In genomic region chr17:34981538-34982241, GRCh38 we compare ENCODE assay signal across 8 cellular contexts. TPM values are rescaled to one million over a fixed set of nuclear protein-coding genes. Genes with fewer than 3 reads are reported as not detected.
DNase-seq lines count a peak whose midpoint lies in the region; ATAC-seq and TF ChIP-seq lines count a peak whose summit lies in the region.

No MANE protein-coding gene starts in this region.

- H3K27me3 Mint-ChIP-seq in GM23338 (ENCODE audit: insufficient read depth, low read depth, poor library complexity) = peaks cover 9% of the 10 kb centered on the region

- peak overlapping the region; percentile 99 for H3K9ac ChIP-seq in smooth muscle cell (ENCODE audit: low read depth)

- peaks cover 11% of the 10 kb centered on the region; the same call in 1 of the 2 replicates for H3K4me1 ChIP-seq in GM23338 (ENCODE audit: insufficient read depth)
- no peaks in the 10 kb centered on the region for H3K4me1 ChIP-seq in right cardiac atrium (ENCODE audit: control insufficient read depth, insufficient read depth, low read length)
- peaks cover 17% of the 10 kb centered on the region for H3K4me1 ChIP-seq in smooth muscle cell (ENCODE audit: low read depth)

- no peaks in the 10 kb centered on the region for H3K9me3 ChIP-seq in right cardiac atrium (ENCODE audit: control insufficient read depth, low read length)
- no peaks in the 10 kb centered on the region for H3K9me3 ChIP-seq in smooth muscle cell (replicated peaks; ENCODE audit: low read depth)

- H3K4me2 ChIP-seq in GM23338 (peak overlapping the region; percentile 85), smooth muscle cell (peak overlapping the region; percentile 90)

- TF ChIP-seq CTCF in GM23338 (conservative IDR thresholded peaks at IDR 0.05; ENCODE audit: low read depth in 2 of 2) (no peak), VCaP (conservative IDR thresholded peaks at IDR 0.05) (no peak), smooth muscle cell (IDR thresholded peaks at IDR 0.05; ENCODE audit: borderline replicate concordance, insufficient read depth, poor library complexity, severe bottlenecking) (no peak)

- H3K4me1 Mint-ChIP-seq in GM23338 = peaks cover 22% of the 10 kb centered on the region

- peaks cover 41% of the 10 kb centered on the region for H3K36me3 Mint-ChIP-seq in GM23338 (ENCODE audit: low read depth)

- intact Hi-C loops in right cardiac atrium (cut with DNase I) = loop anchor here in 1 of 4 donors (5.0 kb wide), 1 partner anchor 106 kb away; no protein-coding TSS in a partner anchor
- intact Hi-C loops in head of caudate nucleus (cut with DNase I) = loop anchor here (1.0 to 5.0 kb wide), 3 partner anchors 12 to 106 kb away; partner anchors contain the start of genes CCT6B and ZNF830

- H2AFZ ChIP-seq in GM23338 = no peak overlapping the region
- no peak overlapping the region for H2AFZ ChIP-seq in smooth muscle cell (ENCODE audit: low read depth)

- no peak for ATAC-seq in GM23338
- no peak for ATAC-seq in right cardiac atrium
- ATAC-seq in HG03342 (IDR thresholded peaks at IDR 0.05; ENCODE audit: unreplicated experiment) = no peak

- H3K27ac ChIP-seq in GM23338 (ENCODE audit: low read depth) = peak overlapping the region; percentile 48; the same call in 1 of the 2 replicates
- H3K27ac ChIP-seq in VCaP = peak overlapping the region; percentile 98
- H3K27ac ChIP-seq in right cardiac atrium (ENCODE audit: low read length) = no peak overlapping the region
- peak overlapping the region; percentile 98 for H3K27ac ChIP-seq in smooth muscle cell (ENCODE audit: low read depth)

- H3K27me3 ChIP-seq in GM23338 (ENCODE audit: insufficient read depth) = no peaks in the 10 kb centered on the region
- H3K27me3 ChIP-seq in right cardiac atrium (ENCODE audit: control insufficient read depth, insufficient read depth) = no peaks in the 10 kb centered on the region
- no peaks in the 10 kb centered on the region for H3K27me3 ChIP-seq in smooth muscle cell (ENCODE audit: low read depth)

- peak; percentile 21 for DNase-seq in AG08396 (ENCODE audit: low spot score)
- no peak for DNase-seq in GM23338 (ENCODE audit: low spot score)
- DNase-seq in right cardiac atrium = no peak
- DNase-seq in smooth muscle cell (lab: John Stamatoyannopoulos, UW; ENCODE audit: unreplicated experiment) = no peak
- no peak for DNase-seq in stimulated activated CD4-positive, alpha-beta T cell treated with anti-CD3 and anti-CD28 coated beads, Interleukin-2, amount 100 ng/mL, for 24 hours
- no peak for DNase-seq in head of caudate nucleus

- H3K79me2 ChIP-seq in GM23338 (replicated peaks; ENCODE audit: insufficient read depth) = peaks cover 57% of the 10 kb centered on the region
- peaks cover 36% of the 10 kb centered on the region for H3K79me2 ChIP-seq in smooth muscle cell (ENCODE audit: low read depth)

- H3K9me3 Mint-ChIP-seq in GM23338 = no peaks in the 10 kb centered on the region

- H3K4me3 ChIP-seq in GM23338 (peak overlapping the region; percentile 66), right cardiac atrium (ENCODE audit: low read length) (peak overlapping the region; percentile 92), smooth muscle cell (peak overlapping the region; percentile 88)

- peak overlapping the region; percentile 98 for H3K27ac Mint-ChIP-seq in GM23338

- H3K9me2 ChIP-seq in GM23338 (ENCODE audit: insufficient read depth) = no peaks in the 10 kb centered on the region

- H4K20me1 ChIP-seq in GM23338 (replicated peaks; ENCODE audit: insufficient read depth) (peaks cover 15% of the 10 kb centered on the region; the same call in 1 of the 2 replicates), smooth muscle cell (ENCODE audit: low read depth) (no peaks in the 10 kb centered on the region)

- 11% methylated on average over 8 of the region's 8 CpGs for WGBS in right cardiac atrium
- 27% methylated on average over 8 of the region's 8 CpGs for WGBS in smooth muscle cell (ENCODE audit: low lambda C conversion rate)

- H3F3A ChIP-seq in GM23338 (replicated peaks; ENCODE audit: low read depth) (no peaks in the 10 kb centered on the region), smooth muscle cell (ENCODE audit: low read depth) (no peaks in the 10 kb centered on the region)

- peaks cover 20% of the 10 kb centered on the region for H3K36me3 ChIP-seq in GM23338 (ENCODE audit: insufficient read depth)
- no peaks in the 10 kb centered on the region for H3K36me3 ChIP-seq in smooth muscle cell (ENCODE audit: low read depth)

- peak overlapping the region; percentile 93 for H3K4me3 Mint-ChIP-seq in GM23338

TF ChIP-seq in GM23338, 12 proteins besides CTCF, POLR2A, EP300 and RAD21:
- TF ChIP-seq JUNB (IDR thresholded peaks at IDR 0.05; ENCODE audit: unreplicated experiment) (no peak), REST (IDR thresholded peaks at IDR 0.05; ENCODE audit: unreplicated experiment) (no peak), POLR2AphosphoS5 (IDR thresholded peaks at IDR 0.05; ENCODE audit: low read depth) (no peak), CREB1 (CRISPR knock-in tag; IDR thresholded peaks at IDR 0.05; ENCODE audit: low read depth) (no peak), ZNF114 (CRISPR knock-in tag; IDR thresholded peaks at IDR 0.05) (no peak)

RNA-seq across cellular contexts. Expression of gene LIG3, which starts 1.4 kb away (rescaled TPM):
- total RNA-seq in GM23338 (2014; rRNA removed; shearing (Covaris generic)) = 82.3 and 119 TPM in 2 replicates
- polyA plus RNA-seq in GM23338 (2016; fragmentation: Nextera tagmentation; extraction: Ambion mirVana) = 16.4 and 17.6 TPM in 2 replicates
- 10 to 100 TPM; 17.5 to 24.1 (median 18.2) TPM for total RNA-seq in right cardiac atrium
- 7.0 TPM for polyA plus RNA-seq in right cardiac atrium
- 31.2 and 34.6 TPM in 2 replicates for total RNA-seq in smooth muscle cell
- polyA plus RNA-seq in smooth muscle cell = 18.1 and 19.4 TPM in 2 replicates

RNA-seq across cellular contexts. Expression of gene ZNF830, which starts 20.4 kb away (rescaled TPM):
- 12.8 and 14.4 TPM in 2 replicates for total RNA-seq in GM23338 (2014; rRNA removed; shearing (Covaris generic))
- polyA plus RNA-seq in GM23338 (2016; fragmentation: Nextera tagmentation; extraction: Ambion mirVana) (20.4 and 22.3 TPM in 2 replicates), right cardiac atrium (6.8 TPM), smooth muscle cell (8.9 and 10.4 TPM in 2 replicates)
- total RNA-seq in right cardiac atrium (10 to 100 TPM in 3 of 4 donors, 1 to 10 TPM in 1; 8.3 to 11.2 (median 10.6) TPM), smooth muscle cell (10.2 and 12.1 TPM in 2 replicates)

RNA-seq across cellular contexts. Expression of gene CCT6B, which starts 20.4 kb away (rescaled TPM):
- 0.94 TPM in 1 of 2 replicates, not detected in the other for total RNA-seq in GM23338 (2014; rRNA removed; shearing (Covaris generic))
- polyA plus RNA-seq in GM23338 (2016; fragmentation: Nextera tagmentation; extraction: Ambion mirVana) (1.1 and 1.3 TPM in 2 replicates), right cardiac atrium (1.9 TPM), smooth muscle cell (1.6 and 1.8 TPM in 2 replicates)
- total RNA-seq in right cardiac atrium (1 to 10 TPM in 3 of 4 donors, under 1 TPM in 1; 0.97 to 2.8 (median 2.2) TPM), smooth muscle cell (1.5 and 1.9 TPM in 2 replicates)
